Comparison of ENCODE assay signal across 14 cellular contexts in genomic region chr5:139417214-139417613, GRCh38. TPM values are rescaled to one million over a fixed set of nuclear protein-coding genes. Genes with fewer than 3 reads are reported as not detected.
DNase-seq lines count a peak whose midpoint lies in the region; ATAC-seq, FAIRE-seq and TF ChIP-seq lines count a peak whose summit lies in the region.
"Had no signal": no experiment of that assay in that cellular context is flagged by ENCODE, and none has a peak within 500 bp of the region (broad histone marks: within the 10 kb centered on the region; RNA-seq: fewer than 3 reads in every experiment).

No MANE protein-coding gene starts in this region.

- H3K9ac ChIP-seq in BLaER1 (peak overlapping the region; percentile 55; the same call in 1 of the 2 replicates), K562 (ENCODE audit: insufficient read depth in 1 of 2, low read depth in 2 of 2, low read length in 2 of 2) (no peak overlapping the region), liver (ENCODE audit: low read depth in 1 of 2, low read length in 2 of 2) (no peak overlapping the region)

- intact Hi-C loops in K562 (cut with micrococcal nuclease): loop anchor here (5.0 kb wide), 1 partner anchor 130 kb away; no protein-coding TSS in a partner anchor

- TF ChIP-seq CTCF in K562 (IDR thresholded peaks at IDR 0.05 in 2 of 3, conservative IDR thresholded peaks at IDR 0.05 in 1 of 3; ENCODE audit: insufficient read depth in 2 of 3, low read depth in 1 of 3, low read length in 3 of 3): no peak
- TF ChIP-seq CTCF in liver (IDR thresholded peaks at IDR 0.05; ENCODE audit: low read depth, low read length, missing input control): no peak

- H3K4me1 ChIP-seq in BLaER1 (peaks cover 86% of the 10 kb centered on the region), K562 (replicated peaks in 1 of 2; ENCODE audit: control insufficient read depth in 2 of 2, insufficient read depth in 2 of 2, low read length in 2 of 2) (peaks cover 4 to 13% of the 10 kb centered on the region in 2 experiments), liver (ENCODE audit: control insufficient read depth in 4 of 4, insufficient read depth in 4 of 4, low read length in 3 of 4) (peaks cover 0 to 3% (median 0%) of the 10 kb centered on the region in 4 donors)

- WGBS in K562 (ENCODE audit: insufficient coverage, low coverage, missing lambda C conversion rate): 49% methylated on average over 3 of the region's 4 CpGs
- 62% methylated on average over 4 of the region's 4 CpGs for WGBS in liver

- H3K4me2 ChIP-seq in BLaER1 (peak overlapping the region; percentile 83), K562 (ENCODE audit: insufficient read depth, low read length) (no peak overlapping the region)

- no peak for TF ChIP-seq POLR2A in K562 (conservative IDR thresholded peaks at IDR 0.05)

- no peaks in the 10 kb centered on the region for H3K79me2 ChIP-seq in K562 (ENCODE audit: control insufficient read depth, insufficient read depth, low read length)

- no peaks in the 10 kb centered on the region for H3K9me1 ChIP-seq in K562 (ENCODE audit: control insufficient read depth, insufficient read depth, low read length)

- DNase-seq in MG63 (peak; percentile 29), K562 (ENCODE audit: extremely low read depth in 1 of 4, low spot score in 3 of 4) (no peak), hepatic stellate cell (ENCODE audit: low spot score) (no peak), mesenteric fat pad (ENCODE audit: low spot score) (no peak)
- no peak for DNase-seq in NK-92 treated with Interleukin-12 subunit alpha and Interleukin-12 subunit beta, amount 100 ng/mL, for 24 hours (lab: John Stamatoyannopoulos, UW)
- DNase-seq: activated naive CD4-positive, alpha-beta T cell treated with anti-CD3 and anti-CD28 coated beads, Interleukin-2, amount 50 U/mL, for 16 hours; effector memory CD4-positive, alpha-beta T cell; OCI-M1; stimulated activated CD4-positive, alpha-beta T cell treated with anti-CD3 and anti-CD28 coated beads, Interleukin-4, amount 100 ng/mL, for 1 hour had no signal

- FAIRE-seq in K562 (lab: Jason Lieb, UNC): no peak

- no TSS peak for BruUV-seq in K562 (replicated peaks; lab: Mats Ljungman, UMichigan)

- TF ChIP-seq EP300 in K562 (IDR thresholded peaks at IDR 0.05; ENCODE audit: low read length): no peak

- ATAC-seq in K562: no peak
- no peak for ATAC-seq in GM19467 (IDR thresholded peaks at IDR 0.05; ENCODE audit: unreplicated experiment)

- H3K4me3 ChIP-seq in BLaER1: 0 out of 2 replicates have a peak overlapping the region, but pooled peaks have one; percentile 4
- H3K4me3 ChIP-seq in MG63: no peak overlapping the region
- no peak overlapping the region for H3K4me3 ChIP-seq in K562
- H3K4me3 ChIP-seq in liver (ENCODE audit: low read depth in 1 of 3, low read length in 3 of 3): no peak overlapping the region
- H3K4me3 ChIP-seq: suprapubic skin had no signal

- H3K9me3 ChIP-seq in BLaER1: no peaks in the 10 kb centered on the region
- no peaks in the 10 kb centered on the region for H3K9me3 ChIP-seq in MG63
- H3K9me3 ChIP-seq in K562 (replicated peaks; ENCODE audit: control insufficient read depth, insufficient read depth, low read depth, low read length): no peaks in the 10 kb centered on the region
- no peaks in the 10 kb centered on the region for H3K9me3 ChIP-seq in liver (ENCODE audit: control insufficient read depth in 4 of 4, low read length in 3 of 4)
- H3K9me3 ChIP-seq: neutrophil, suprapubic skin had no signal

- H3K27me3 ChIP-seq in BLaER1 (no peaks in the 10 kb centered on the region), MG63 (no peaks in the 10 kb centered on the region), K562 (ENCODE audit: control insufficient read depth in 2 of 2, insufficient read depth in 2 of 2, low read length in 2 of 2) (no peaks in the 10 kb centered on the region), liver (ENCODE audit: control insufficient read depth in 4 of 4, insufficient read depth in 4 of 4, low read length in 3 of 4) (no peaks in the 10 kb centered on the region)
- H3K27me3 ChIP-seq: neutrophil, suprapubic skin had no signal

- POLR2A ChIA-PET in K562 (lab: Yijun Ruan, JAX): interaction anchor here (0.9 kb wide), 1 partner anchor 9 kb away, joined by 4 read pairs; no protein-coding TSS in a partner anchor

- CTCF ChIA-PET in K562 (lab: Yijun Ruan, JAX; ENCODE audit: low intra/inter-chr PET ratio): interaction anchor here (0.7 kb wide), 1 partner anchor 1797 kb away, joined by 4 read pairs; no protein-coding TSS in a partner anchor

- H4K20me1 ChIP-seq in BLaER1 (no peaks in the 10 kb centered on the region), K562 (replicated peaks; ENCODE audit: control insufficient read depth, insufficient read depth, low read length) (no peaks in the 10 kb centered on the region)

- in situ Hi-C loops in K562 (cut with MboI): loop anchor here (10.0 kb wide), 1 partner anchor 348 kb away; no protein-coding TSS in a partner anchor

- no peak overlapping the region for H2AFZ ChIP-seq in K562 (ENCODE audit: low read depth, low read length)

- H3K27ac ChIP-seq in BLaER1 (peak overlapping the region; percentile 81), K562 (ENCODE audit: extremely low read depth, low read depth, low read length) (no peak overlapping the region), liver (ENCODE audit: low read depth in 1 of 2, low read length in 2 of 2) (no peak overlapping the region)
- H3K27ac ChIP-seq: neutrophil, suprapubic skin had no signal

- TF ChIP-seq RAD21 in K562 (CRISPR knock-in tag; conservative IDR thresholded peaks at IDR 0.05 in 1 of 2, IDR thresholded peaks at IDR 0.05 in 1 of 2) (no peak), liver (IDR thresholded peaks at IDR 0.05) (no peak)

- peaks cover 25% of the 10 kb centered on the region; the same call in 1 of the 2 replicates for H3K36me3 ChIP-seq in BLaER1
- H3K36me3 ChIP-seq in MG63: no peaks in the 10 kb centered on the region
- H3K36me3 ChIP-seq in K562 (ENCODE audit: control insufficient read depth, insufficient read depth, low read length): no peaks in the 10 kb centered on the region
- no peaks in the 10 kb centered on the region for H3K36me3 ChIP-seq in liver (ENCODE audit: control insufficient read depth in 4 of 4, insufficient read depth in 3 of 4, low read depth in 1 of 4, low read length in 3 of 4)
- H3K36me3 ChIP-seq: neutrophil had no signal

RNA-seq across cellular contexts. Expression of gene SPATA24, which starts 13.3 kb away (rescaled TPM):
- total RNA-seq in MG63 (2014; rRNA removed; shearing (Covaris generic); ENCODE audit: low replicate concordance): 1.2 and 9.7 TPM in 2 replicates
- 13.3 and 27.5 TPM in 2 replicates for total RNA-seq in K562 (2011; cell fraction: chromatin; rRNA removed; ENCODE audit: low replicate concordance)
- 19.8 and 20.0 TPM in 2 replicates for total RNA-seq in K562 (2011; cell fraction: nucleolus; rRNA removed)
- total RNA-seq in K562 (2011; cell fraction: nucleoplasm; rRNA removed): 14.7 and 17.5 TPM in 2 replicates
- total RNA-seq in K562 (2014; rRNA removed) (10.7 and 12.6 TPM in 2 replicates), K562 (2014; rRNA removed; fragmentation: Illumina TruSeq; extraction: Trizol) (9.3 and 9.6 TPM in 2 replicates), K562 (2015; rRNA removed; fragmentation: Illumina TruSeq; extraction: Trizol) (5.8 and 7.2 TPM in 2 replicates), K562 (2021) (6.0 and 8.0 TPM in 2 replicates), liver (1 to 10 TPM; 1.8 to 2.4 TPM), mesenteric fat pad (2.0 TPM)
- polyA plus RNA-seq in K562 (2011; rRNA removed) (4.9 and 7.4 TPM in 2 replicates), K562 (2014; fragmentation: Illumina TruSeq; extraction: Trizol) (10.2 and 10.4 TPM in 2 replicates), K562 (2014; fragmentation: Nextera tagmentation; extraction: Ambion mirVana) (1 to 10 TPM; 4.1 to 4.6 TPM), K562 (2014; rRNA removed) (9.9 and 14.4 TPM in 2 replicates), liver (1 to 10 TPM; 2.7 TPM)
- polyA plus RNA-seq in K562 (2011; cell fraction: cytosol; rRNA removed): 1.4 and 1.9 TPM in 2 replicates
- polyA plus RNA-seq in K562 (2011; cell fraction: nucleus; rRNA removed): 5.4 and 7.1 TPM in 2 replicates
- 10.1 and 11.8 TPM in 2 replicates for polyA plus RNA-seq in K562 (2012)
- 4.3 and 5.1 TPM in 2 replicates for polyA minus RNA-seq in K562 (2011; rRNA and poly(A)+ RNA removed)
- polyA minus RNA-seq in K562 (2011; cell fraction: cytosol; rRNA and poly(A)+ RNA removed): 1.4 TPM in 1 of 2 replicates, not detected in the other
- 2.8 and 4.1 TPM in 2 replicates for polyA minus RNA-seq in K562 (2011; cell fraction: nucleus; rRNA and poly(A)+ RNA removed)

RNA-seq across cellular contexts. Expression of gene DNAJC18, which starts 22.1 kb away (rescaled TPM):
- not detected in 2 replicates for total RNA-seq in MG63 (2014; rRNA removed; shearing (Covaris generic); ENCODE audit: low replicate concordance)
- 2.3 and 4.5 TPM in 2 replicates for total RNA-seq in K562 (2011; cell fraction: chromatin; rRNA removed; ENCODE audit: low replicate concordance)
- 0.79 and 1.3 TPM in 2 replicates for total RNA-seq in K562 (2011; cell fraction: nucleolus; rRNA removed)
- total RNA-seq in K562 (2011; cell fraction: nucleoplasm; rRNA removed): 3.1 and 3.3 TPM in 2 replicates
- 1.5 and 2.1 TPM in 2 replicates for total RNA-seq in K562 (2014; rRNA removed)
- 7.3 TPM in 2 replicates for total RNA-seq in K562 (2014; rRNA removed; fragmentation: Illumina TruSeq; extraction: Trizol)
- 2.8 and 4.9 TPM in 2 replicates for total RNA-seq in K562 (2015; rRNA removed; fragmentation: Illumina TruSeq; extraction: Trizol)
- total RNA-seq in K562 (2021): 5.0 and 7.5 TPM in 2 replicates
- polyA plus RNA-seq in K562 (2011; rRNA removed): 5.4 and 8.7 TPM in 2 replicates
- 2.0 and 4.2 TPM in 2 replicates for polyA plus RNA-seq in K562 (2011; cell fraction: cytosol; rRNA removed)
- 1.1 and 1.4 TPM in 2 replicates for polyA plus RNA-seq in K562 (2011; cell fraction: nucleus; rRNA removed)
- 5.5 and 6.8 TPM in 2 replicates for polyA plus RNA-seq in K562 (2012)
- polyA plus RNA-seq in K562 (2014; fragmentation: Illumina TruSeq; extraction: Trizol): 8.4 and 8.7 TPM in 2 replicates
- 10 to 100 TPM in 1 of 2 experiments, 1 to 10 TPM in 1; 7.7 to 13.3 TPM for polyA plus RNA-seq in K562 (2014; fragmentation: Nextera tagmentation; extraction: Ambion mirVana)
- polyA plus RNA-seq in K562 (2014; rRNA removed): 6.2 and 10.9 TPM in 2 replicates
- polyA minus RNA-seq in K562 (2011; rRNA and poly(A)+ RNA removed): 2.5 and 5.2 TPM in 2 replicates
- 1.8 and 2.4 TPM in 2 replicates for polyA minus RNA-seq in K562 (2011; cell fraction: cytosol; rRNA and poly(A)+ RNA removed)
- polyA minus RNA-seq in K562 (2011; cell fraction: nucleus; rRNA and poly(A)+ RNA removed): 0.40 and 0.89 TPM in 2 replicates
- 1 to 10 TPM in 1 of 2 donors, under 1 TPM in 1; 0.92 to 1.8 TPM for total RNA-seq in liver
- polyA plus RNA-seq in liver: under 1 TPM; 0.66 to 0.74 TPM
- 8.4 TPM for total RNA-seq in mesenteric fat pad

RNA-seq across cellular contexts. Expression of gene PROB1, which starts 22.3 kb away (rescaled TPM):
- total RNA-seq in MG63 (2014; rRNA removed; shearing (Covaris generic); ENCODE audit: low replicate concordance): 0.13 TPM in 1 of 2 replicates, not detected in the other
- 1.1 and 4.1 TPM in 2 replicates for total RNA-seq in K562 (2011; cell fraction: chromatin; rRNA removed; ENCODE audit: low replicate concordance)
- total RNA-seq in K562 (2011; cell fraction: nucleolus; rRNA removed): 3.4 and 4.3 TPM in 2 replicates
- total RNA-seq in K562 (2011; cell fraction: nucleoplasm; rRNA removed): 2.1 and 2.2 TPM in 2 replicates
- 1.1 and 1.2 TPM in 2 replicates for total RNA-seq in K562 (2014; rRNA removed)
- 0.33 and 0.35 TPM in 2 replicates for total RNA-seq in K562 (2014; rRNA removed; fragmentation: Illumina TruSeq; extraction: Trizol)
- total RNA-seq in K562 (2015; rRNA removed; fragmentation: Illumina TruSeq; extraction: Trizol): 0.58 and 0.75 TPM in 2 replicates
- total RNA-seq in K562 (2021): 1.6 and 1.8 TPM in 2 replicates
- polyA plus RNA-seq in K562 (2011; rRNA removed): 0.45 and 0.47 TPM in 2 replicates
- 0.47 and 1.6 TPM in 2 replicates for polyA plus RNA-seq in K562 (2011; cell fraction: cytosol; rRNA removed)
- polyA plus RNA-seq in K562 (2011; cell fraction: nucleus; rRNA removed): 1.3 and 2.6 TPM in 2 replicates
- polyA plus RNA-seq in K562 (2012): 0.85 and 3.5 TPM in 2 replicates
- 0.42 and 0.57 TPM in 2 replicates for polyA plus RNA-seq in K562 (2014; fragmentation: Illumina TruSeq; extraction: Trizol)
- polyA plus RNA-seq in K562 (2014; fragmentation: Nextera tagmentation; extraction: Ambion mirVana): under 1 TPM; 0.01 TPM
- 1.2 and 1.5 TPM in 2 replicates for polyA plus RNA-seq in K562 (2014; rRNA removed)
- 0.27 and 0.60 TPM in 2 replicates for polyA minus RNA-seq in K562 (2011; rRNA and poly(A)+ RNA removed)
- 0.76 TPM in 1 of 2 replicates, not detected in the other for polyA minus RNA-seq in K562 (2011; cell fraction: cytosol; rRNA and poly(A)+ RNA removed)
- 0.67 and 0.94 TPM in 2 replicates for polyA minus RNA-seq in K562 (2011; cell fraction: nucleus; rRNA and poly(A)+ RNA removed)
- under 1 TPM; 0.28 to 0.67 TPM for total RNA-seq in liver
- under 1 TPM; 0.04 to 0.39 TPM for polyA plus RNA-seq in liver
- total RNA-seq in mesenteric fat pad: 2.1 TPM

RNA-seq across cellular contexts. Expression of gene MZB1, which starts 27.5 kb away (rescaled TPM):
- total RNA-seq in MG63 (2014; rRNA removed; shearing (Covaris generic); ENCODE audit: low replicate concordance): not detected in 2 replicates
- total RNA-seq in K562 (2011; cell fraction: chromatin; rRNA removed; ENCODE audit: low replicate concordance): 0.65 and 3.0 TPM in 2 replicates
- total RNA-seq in K562 (2011; cell fraction: nucleolus; rRNA removed): 1.6 and 2.5 TPM in 2 replicates
- total RNA-seq in K562 (2011; cell fraction: nucleoplasm; rRNA removed): 0.73 and 1.3 TPM in 2 replicates
- 0.37 TPM in 1 of 2 replicates, not detected in the other for total RNA-seq in K562 (2014; rRNA removed)
- total RNA-seq in K562 (2014; rRNA removed; fragmentation: Illumina TruSeq; extraction: Trizol): not detected in 2 replicates
- not detected in 2 replicates for total RNA-seq in K562 (2015; rRNA removed; fragmentation: Illumina TruSeq; extraction: Trizol)
- 0.31 TPM in 2 replicates for total RNA-seq in K562 (2021)
- 0.13 and 0.15 TPM in 2 replicates for polyA plus RNA-seq in K562 (2011; rRNA removed)
- polyA plus RNA-seq in K562 (2011; cell fraction: cytosol; rRNA removed): not detected in 2 replicates
- 0.29 and 0.36 TPM in 2 replicates for polyA plus RNA-seq in K562 (2011; cell fraction: nucleus; rRNA removed)
- 0.13 and 0.89 TPM in 2 replicates for polyA plus RNA-seq in K562 (2012)
- not detected in 2 replicates for polyA plus RNA-seq in K562 (2014; fragmentation: Illumina TruSeq; extraction: Trizol)
- polyA plus RNA-seq in K562 (2014; fragmentation: Nextera tagmentation; extraction: Ambion mirVana): not detected
- polyA plus RNA-seq in K562 (2014; rRNA removed): 0.13 TPM in 1 of 2 replicates, not detected in the other
- 0.14 TPM in 1 of 2 replicates, not detected in the other for polyA minus RNA-seq in K562 (2011; rRNA and poly(A)+ RNA removed)
- not detected in 2 replicates for polyA minus RNA-seq in K562 (2011; cell fraction: cytosol; rRNA and poly(A)+ RNA removed)
- polyA minus RNA-seq in K562 (2011; cell fraction: nucleus; rRNA and poly(A)+ RNA removed): 0.13 and 0.78 TPM in 2 replicates
- total RNA-seq in liver: 1 to 10 TPM; 1.8 TPM
- polyA plus RNA-seq in liver: 10 to 100 TPM in 1 of 2 donors, 1 to 10 TPM in 1; 1.8 to 23.7 TPM
- total RNA-seq in mesenteric fat pad: 0.61 TPM
- total RNA-seq: suprapubic skin had no signal

RNA-seq across cellular contexts. Expression of gene SLC23A1, which starts 34.1 kb away (rescaled TPM):
- not detected in 2 replicates for total RNA-seq in MG63 (2014; rRNA removed; shearing (Covaris generic); ENCODE audit: low replicate concordance)
- total RNA-seq in K562 (2011; cell fraction: chromatin; rRNA removed; ENCODE audit: low replicate concordance): 1.0 TPM in 1 of 2 replicates, not detected in the other
- 0.79 and 1.2 TPM in 2 replicates for total RNA-seq in K562 (2011; cell fraction: nucleolus; rRNA removed)
- total RNA-seq in K562 (2011; cell fraction: nucleoplasm; rRNA removed): 1.5 and 1.7 TPM in 2 replicates
- not detected in 2 replicates for total RNA-seq in K562 (2014; rRNA removed)
- total RNA-seq in K562 (2014; rRNA removed; fragmentation: Illumina TruSeq; extraction: Trizol): not detected in 2 replicates
- not detected in 2 replicates for total RNA-seq in K562 (2015; rRNA removed; fragmentation: Illumina TruSeq; extraction: Trizol)
- total RNA-seq in K562 (2021): 0.40 TPM in 1 of 2 replicates, not detected in the other
- polyA plus RNA-seq in K562 (2011; rRNA removed): 0.08 TPM in 1 of 2 replicates, not detected in the other
- 0.10 TPM in 1 of 2 replicates, not detected in the other for polyA plus RNA-seq in K562 (2011; cell fraction: cytosol; rRNA removed)
- polyA plus RNA-seq in K562 (2011; cell fraction: nucleus; rRNA removed): 0.37 and 0.81 TPM in 2 replicates
- 0.25 and 0.58 TPM in 2 replicates for polyA plus RNA-seq in K562 (2012)
- polyA plus RNA-seq in K562 (2014; fragmentation: Illumina TruSeq; extraction: Trizol): 0.04 TPM in 1 of 2 replicates, not detected in the other
- under 1 TPM; 0.03 to 0.06 TPM for polyA plus RNA-seq in K562 (2014; fragmentation: Nextera tagmentation; extraction: Ambion mirVana)
- polyA plus RNA-seq in K562 (2014; rRNA removed): 0.20 TPM in 1 of 2 replicates, not detected in the other
- polyA minus RNA-seq in K562 (2011; rRNA and poly(A)+ RNA removed): 0.21 TPM in 1 of 2 replicates, not detected in the other
- polyA minus RNA-seq in K562 (2011; cell fraction: cytosol; rRNA and poly(A)+ RNA removed): not detected in 2 replicates
- 0.13 TPM in 1 of 2 replicates, not detected in the other for polyA minus RNA-seq in K562 (2011; cell fraction: nucleus; rRNA and poly(A)+ RNA removed)
- 10 to 100 TPM in 1 of 2 donors, 1 to 10 TPM in 1; 10.0 to 17.5 TPM for total RNA-seq in liver
- polyA plus RNA-seq in liver: 10 to 100 TPM; 17.3 to 18.0 TPM
- not detected for total RNA-seq in mesenteric fat pad
